Comparison of ENCODE assay signal across 16 cellular contexts in the genomic region with DNA sequence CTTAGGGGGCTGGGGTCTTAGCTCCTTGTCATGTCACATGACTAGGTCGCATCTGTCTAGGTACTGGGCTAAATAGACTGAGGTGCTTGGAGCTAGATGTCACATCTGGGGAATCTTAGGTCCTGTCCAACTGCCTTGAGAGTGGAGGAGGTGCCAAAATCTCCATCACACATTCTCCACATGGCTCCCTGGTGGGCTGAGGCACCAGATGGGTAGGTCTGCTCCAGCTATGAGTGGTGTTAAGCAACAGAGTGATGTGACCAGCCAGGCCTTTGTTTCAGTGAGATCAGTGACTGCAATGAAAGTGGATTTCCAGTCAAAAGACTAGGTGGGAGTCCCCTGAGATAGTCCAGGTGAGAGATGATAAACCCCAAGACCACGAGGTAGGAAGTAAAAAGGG.
A peak's percentile ranks its signal among the peaks of the same experiment; 100 is the strongest.
DNase-seq lines count a peak whose midpoint lies in the region; ATAC-seq and TF ChIP-seq lines count a peak whose summit lies in the region.
"Had no signal": no experiment of that assay in that cellular context is flagged by ENCODE, and none has a peak within 500 bp of the region (broad histone marks: within the 10 kb centered on the region; RNA-seq: fewer than 3 reads in every experiment).

No MANE protein-coding gene starts in this region.

- TF ChIP-seq RAD21 in IMR-90 (IDR thresholded peaks at IDR 0.05; ENCODE audit: low read length) = no peak

- no peak overlapping the region for H2AFZ ChIP-seq in IMR-90 (replicated peaks; ENCODE audit: low read length, poor library complexity)

- H4K91ac ChIP-seq in IMR-90 (ENCODE audit: insufficient read depth, low read depth, low read length) = peak overlapping the region; percentile 1; the same call in 1 of the 2 replicates

- H3K36me3 ChIP-seq in IMR-90 (ENCODE audit: control insufficient read depth, insufficient read depth, low read length) = no peaks in the 10 kb centered on the region
- H3K36me3 ChIP-seq in psoas muscle (ENCODE audit: insufficient read depth in 1 of 2, low read depth in 1 of 2) = no peaks in the 10 kb centered on the region
- H3K36me3 ChIP-seq in lower lobe of right lung = no peaks in the 10 kb centered on the region

- no peak overlapping the region for H3K56ac ChIP-seq in IMR-90 (ENCODE audit: extremely low read depth, insufficient read depth, low read length)

- peak overlapping the region; percentile 33; the same call in 1 of the 2 replicates for H4K5ac ChIP-seq in IMR-90 (ENCODE audit: low read depth, low read length)

- H2BK5ac ChIP-seq in IMR-90 (ENCODE audit: low read depth, low read length, poor library complexity, severe bottlenecking) = no peak overlapping the region

- no peak overlapping the region; the same call in 1 of the 2 replicates for H3K4ac ChIP-seq in IMR-90 (ENCODE audit: low read depth, low read length)

- H4K20me1 ChIP-seq in IMR-90 (ENCODE audit: insufficient read depth, low read length) = no peaks in the 10 kb centered on the region

- peaks cover 10% of the 10 kb centered on the region; the same call in 1 of the 2 replicates for H3K9me1 ChIP-seq in IMR-90 (ENCODE audit: insufficient read depth, low read length)

- no peak overlapping the region for H2AK9ac ChIP-seq in IMR-90 (replicated peaks; ENCODE audit: low read depth, low read length, poor library complexity)

- BruUV-seq in IMR-90 (replicated peaks; lab: Mats Ljungman, UMichigan) = no TSS peak

- H3K79me1 ChIP-seq in IMR-90 (ENCODE audit: low read depth in 1 of 2, low read length in 2 of 2) = no peaks in the 10 kb centered on the region

- H2AK5ac ChIP-seq in IMR-90 (ENCODE audit: low read depth, low read length) = 0 out of 2 replicates have a peak overlapping the region, but pooled peaks have one; percentile 29

- in situ Hi-C loops in IMR-90 (cut with MboI; ENCODE audit: low sequenced_read_pairs) = loop anchor here (25.0 kb wide), 1 partner anchor 920 kb away; no protein-coding TSS in a partner anchor

- no peak for TF ChIP-seq CTCF in IMR-90 (conservative IDR thresholded peaks at IDR 0.05; ENCODE audit: low read depth, low read length)
- TF ChIP-seq CTCF in dorsolateral prefrontal cortex (IDR thresholded peaks at IDR 0.05 in 54 of 56, conservative IDR thresholded peaks at IDR 0.05 in 2 of 56; ENCODE audit: low read depth in 1 of 56, partially characterized antibody in 56 of 56) = no peak
- no peak for TF ChIP-seq CTCF in psoas muscle (IDR thresholded peaks at IDR 0.05)
- TF ChIP-seq CTCF in lower lobe of right lung (IDR thresholded peaks at IDR 0.05) = no peak

- no peak overlapping the region for H3K4me2 ChIP-seq in IMR-90 (ENCODE audit: low read depth, low read length)

- no peak overlapping the region for H3K4me3 ChIP-seq in IMR-90 (ENCODE audit: insufficient read depth, low read depth, low read length)
- H3K4me3 ChIP-seq in dorsolateral prefrontal cortex = no peak overlapping the region
- no peak overlapping the region for H3K4me3 ChIP-seq in psoas muscle
- no peak overlapping the region for H3K4me3 ChIP-seq in lower lobe of right lung
- H3K4me3 ChIP-seq: K562 had no signal

- H3K23ac ChIP-seq in IMR-90 (ENCODE audit: low read depth, low read length) = no peak overlapping the region

- no CpG with 5 or more reads among the region's 2 CpGs for WGBS in IMR-90 (ENCODE audit: extremely low coverage in 2 of 2, insufficient read length in 1 of 2), 2 experiments
- WGBS in psoas muscle, 3 donors = 86 to 92% (median 88%) methylated on average over 2 of the region's 2 CpGs

- H3K9ac ChIP-seq in IMR-90 (ENCODE audit: low read depth, low read length) = no peak overlapping the region

- dilution Hi-C loops in IMR-90 (cut with HindIII; ENCODE audit: low sequenced_read_pairs, unreplicated experiment) = no loop called here

- peak overlapping the region; percentile 60; the same call in 1 of the 2 replicates for H2BK120ac ChIP-seq in IMR-90 (ENCODE audit: low read depth, low read length)

- no peak overlapping the region for H3K14ac ChIP-seq in IMR-90 (replicated peaks; ENCODE audit: low read depth, low read length)

- H3K27ac ChIP-seq in IMR-90 (ENCODE audit: insufficient read depth, low read length) (no peak overlapping the region), dorsolateral prefrontal cortex (peak overlapping the region in 47 of 59 donors; percentile 1 to 83 (median 57)), psoas muscle (peak overlapping the region; percentile 84), lower lobe of right lung (no peak overlapping the region)

- peak overlapping the region; percentile 36; the same call in 1 of the 2 replicates for H2BK20ac ChIP-seq in IMR-90 (ENCODE audit: low read depth, low read length)

- no peaks in the 10 kb centered on the region for H3K9me3 ChIP-seq in IMR-90 (ENCODE audit: control insufficient read depth, insufficient read depth, low read length)
- no peaks in the 10 kb centered on the region for H3K9me3 ChIP-seq in psoas muscle
- no peaks in the 10 kb centered on the region for H3K9me3 ChIP-seq in lower lobe of right lung

- H3K4me1 ChIP-seq in IMR-90 (ENCODE audit: control insufficient read depth, insufficient read depth, low read length) (peaks cover 21% of the 10 kb centered on the region), psoas muscle (peaks cover 33% of the 10 kb centered on the region), lower lobe of right lung (no peaks in the 10 kb centered on the region)

- H4K8ac ChIP-seq in IMR-90 (ENCODE audit: low read depth in 2 of 2, low read length in 2 of 2) = no peak overlapping the region

- intact Hi-C loops in IMR-90 (cut with micrococcal nuclease) (loop anchor here (5.0 kb wide), 1 partner anchor 175 kb away; no protein-coding TSS in a partner anchor), dorsolateral prefrontal cortex (cut with DNase I) (no loop called here), psoas muscle (cut with DNase I) (no loop called here), lower lobe of right lung (cut with DNase I) (no loop called here)

- CTCF ChIA-PET in IMR-90 (lab: Yijun Ruan, JAX) = no interaction called here

- ATAC-seq in IMR-90 (ENCODE audit: low read depth) = no peak
- no peak for ATAC-seq in psoas muscle
- ATAC-seq in lower lobe of right lung = no peak
- ATAC-seq in GM18520 (IDR thresholded peaks at IDR 0.05; ENCODE audit: unreplicated experiment) = no peak
- ATAC-seq: K562, Panc1 had no signal

- H3K27me3 ChIP-seq in IMR-90 (ENCODE audit: control insufficient read depth, insufficient read depth, low read length) (no peaks in the 10 kb centered on the region), dorsolateral prefrontal cortex (no peaks in the 10 kb centered on the region), psoas muscle (ENCODE audit: insufficient read depth in 3 of 3, low read length in 2 of 3) (no peaks in the 10 kb centered on the region), lower lobe of right lung (ENCODE audit: low read depth) (no peaks in the 10 kb centered on the region)

- H3K18ac ChIP-seq in IMR-90 (ENCODE audit: low read depth, low read length) = peak overlapping the region; percentile 75

- peak overlapping the region; percentile 64; the same call in 1 of the 3 replicates for H2BK15ac ChIP-seq in IMR-90 (ENCODE audit: low read depth, low read length)

- TF ChIP-seq POLR2A in IMR-90 (IDR thresholded peaks at IDR 0.05; ENCODE audit: low read depth, low read length) = no peak

- DNase-seq in AG20443 (ENCODE audit: low spot score) (peak; percentile 34), IMR-90 (no peak), dorsolateral prefrontal cortex (peak in 4 of 10 donors; percentile 55 to 65 (median 57)), psoas muscle (peak in 1 of 2 donors; percentile 20), lower lobe of right lung (no peak), HCEC 1CT (no peak)
- DNase-seq: ACHN, DMS153, GDM1, NCI-H1105, NCI-H2081, NCI-H2171 treated with DMSO at 0.1 percent for 48 hours, NCI-H69 had no signal

- POLR2A ChIA-PET in IMR-90 (lab: Charles Lee; ENCODE audit: unreplicated experiment) = no interaction called here

TF ChIP-seq in IMR-90, 13 proteins besides CTCF, POLR2A, EP300 and RAD21:
- TF ChIP-seq MAFK (IDR thresholded peaks at IDR 0.05; ENCODE audit: low read depth, low read length) = no peak
- TF ChIP-seq NFE2L2 (IDR thresholded peaks at IDR 0.05; ENCODE audit: low read depth, low read length) = no peak
- TF ChIP-seq USF2 (IDR thresholded peaks at IDR 0.05; ENCODE audit: low read depth, low read length) = no peak
- no peak for TF ChIP-seq BHLHE40 (IDR thresholded peaks at IDR 0.05; ENCODE audit: low read depth, low read length)
- TF ChIP-seq SMC3 (IDR thresholded peaks at IDR 0.05; ENCODE audit: low read depth, low read length) = no peak
- TF ChIP-seq MAZ (IDR thresholded peaks at IDR 0.05; ENCODE audit: borderline replicate concordance, low read depth, low read length) = no peak
- no peak for TF ChIP-seq RFX5 (IDR thresholded peaks at IDR 0.05; ENCODE audit: low read depth, low read length)
- no peak for TF ChIP-seq RCOR1 (IDR thresholded peaks at IDR 0.05; ENCODE audit: insufficient replicate concordance, low read length)
- no peak for TF ChIP-seq FOS (IDR thresholded peaks at IDR 0.05; ENCODE audit: low read depth, low read length)
- TF ChIP-seq CEBPB (IDR thresholded peaks at IDR 0.05; ENCODE audit: low read depth, low read length) = no peak
- no peak for TF ChIP-seq CHD1 (IDR thresholded peaks at IDR 0.05; ENCODE audit: low read depth, low read length)
- TF ChIP-seq MXI1 (IDR thresholded peaks at IDR 0.05; ENCODE audit: borderline replicate concordance, low read depth, low read length) = no peak
- TF ChIP-seq, protein P1, sequence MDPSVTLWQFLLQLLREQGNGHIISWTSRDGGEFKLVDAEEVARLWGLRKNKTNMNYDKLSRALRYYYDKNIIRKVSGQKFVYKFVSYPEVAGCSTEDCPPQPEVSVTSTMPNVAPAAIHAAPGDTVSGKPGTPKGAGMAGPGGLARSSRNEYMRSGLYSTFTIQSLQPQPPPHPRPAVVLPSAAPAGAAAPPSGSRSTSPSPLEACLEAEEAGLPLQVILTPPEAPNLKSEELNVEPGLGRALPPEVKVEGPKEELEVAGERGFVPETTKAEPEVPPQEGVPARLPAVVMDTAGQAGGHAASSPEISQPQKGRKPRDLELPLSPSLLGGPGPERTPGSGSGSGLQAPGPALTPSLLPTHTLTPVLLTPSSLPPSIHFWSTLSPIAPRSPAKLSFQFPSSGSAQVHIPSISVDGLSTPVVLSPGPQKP (IDR thresholded peaks at IDR 0.05; ENCODE audit: borderline replicate concordance, low read depth, low read length) = no peak

Comparison
In these comparisons a context has a peak if more than half of its experiments do, and no peak if none do; other contexts are left out.
1. H3K27ac ChIP-seq: peak in dorsolateral prefrontal cortex (47 of 59) and psoas muscle (single experiment); none in IMR-90 (single experiment) and lower lobe of right lung (single experiment).